Comparison of ENCODE assay signal across 1 cellular context in the genomic region with DNA sequence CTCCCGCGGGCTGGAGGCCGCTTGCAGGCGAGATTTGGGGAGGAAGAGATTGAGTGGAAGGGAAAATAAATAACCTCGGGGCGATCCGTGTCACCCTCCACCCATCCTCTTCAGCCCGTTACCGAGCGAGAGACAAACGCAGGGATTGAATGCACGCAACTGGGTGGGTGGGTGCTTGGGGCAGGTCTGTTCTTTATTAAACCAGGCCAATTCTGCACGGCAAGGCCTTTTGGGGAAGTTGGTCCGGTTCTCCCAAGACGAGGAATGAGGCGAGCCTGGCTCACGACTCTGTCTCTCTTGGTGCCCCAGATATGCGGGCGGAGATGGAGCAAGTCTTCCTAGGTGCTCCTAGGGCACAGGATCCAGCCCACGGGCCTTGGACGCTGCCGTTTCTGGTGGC.
TF ChIP-seq lines count a peak whose summit lies in the region.

No MANE protein-coding gene starts in this region.

TF ChIP-seq in HEK293T, 16 proteins besides CTCF, POLR2A, EP300 and RAD21:
- no peak for TF ChIP-seq ARNT (IDR thresholded peaks at IDR 0.05)
- no peak for TF ChIP-seq BHLHE40 (IDR thresholded peaks at IDR 0.05; ENCODE audit: borderline replicate concordance)
- TF ChIP-seq FOXM1 (IDR thresholded peaks at IDR 0.05; ENCODE audit: borderline replicate concordance), result no peak
- no peak for TF ChIP-seq FOXK2 (IDR thresholded peaks at IDR 0.05)
- no peak for TF ChIP-seq HDGF (IDR thresholded peaks at IDR 0.05; ENCODE audit: borderline replicate concordance)
- TF ChIP-seq SUZ12 (IDR thresholded peaks at IDR 0.05), result no peak
- TF ChIP-seq ZNF384 (IDR thresholded peaks at IDR 0.05), result no peak
- no peak for TF ChIP-seq FOXA1 (IDR thresholded peaks at IDR 0.05)
- no peak for TF ChIP-seq PKNOX1 (IDR thresholded peaks at IDR 0.05)
- no peak for TF ChIP-seq LEF1 (IDR thresholded peaks at IDR 0.05; ENCODE audit: borderline replicate concordance)
- no peak for TF ChIP-seq SP1 (IDR thresholded peaks at IDR 0.05)
- TF ChIP-seq NFRKB (IDR thresholded peaks at IDR 0.05), result no peak
- no peak for TF ChIP-seq TARDBP (IDR thresholded peaks at IDR 0.05)
- TF ChIP-seq L3MBTL2 (conservative IDR thresholded peaks at IDR 0.05), result no peak
- no peak for TF ChIP-seq ELF4 (IDR thresholded peaks at IDR 0.05)
- no peak for TF ChIP-seq CTBP1 (IDR thresholded peaks at IDR 0.05; ENCODE audit: borderline replicate concordance)
